Comparison of ENCODE assay signal across 2 cellular contexts in the genomic region with DNA sequence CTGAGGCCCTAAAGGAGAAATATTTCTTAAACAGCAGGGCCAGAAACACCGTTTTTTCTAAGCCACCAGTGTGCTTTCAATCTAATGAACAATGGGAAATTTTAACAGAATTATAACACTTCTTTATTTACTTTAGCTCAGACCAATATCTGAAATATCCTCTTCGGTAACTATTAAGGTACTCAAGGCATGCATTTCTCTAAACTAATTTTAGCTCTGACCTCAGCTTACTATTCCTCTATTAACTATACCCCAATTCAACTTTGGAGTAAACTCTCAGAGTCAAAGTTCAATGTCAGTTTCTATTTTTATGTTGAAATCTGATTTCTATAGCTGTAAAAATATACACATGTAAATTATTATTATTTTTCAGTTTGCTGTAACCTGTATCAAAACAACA.
TF ChIP-seq lines count a peak whose summit lies in the region.

No MANE protein-coding gene starts in this region.

TF ChIP-seq in liver, 16 proteins besides CTCF, POLR2A, EP300 and RAD21 (continued from another document):
- TF ChIP-seq, protein P1, sequence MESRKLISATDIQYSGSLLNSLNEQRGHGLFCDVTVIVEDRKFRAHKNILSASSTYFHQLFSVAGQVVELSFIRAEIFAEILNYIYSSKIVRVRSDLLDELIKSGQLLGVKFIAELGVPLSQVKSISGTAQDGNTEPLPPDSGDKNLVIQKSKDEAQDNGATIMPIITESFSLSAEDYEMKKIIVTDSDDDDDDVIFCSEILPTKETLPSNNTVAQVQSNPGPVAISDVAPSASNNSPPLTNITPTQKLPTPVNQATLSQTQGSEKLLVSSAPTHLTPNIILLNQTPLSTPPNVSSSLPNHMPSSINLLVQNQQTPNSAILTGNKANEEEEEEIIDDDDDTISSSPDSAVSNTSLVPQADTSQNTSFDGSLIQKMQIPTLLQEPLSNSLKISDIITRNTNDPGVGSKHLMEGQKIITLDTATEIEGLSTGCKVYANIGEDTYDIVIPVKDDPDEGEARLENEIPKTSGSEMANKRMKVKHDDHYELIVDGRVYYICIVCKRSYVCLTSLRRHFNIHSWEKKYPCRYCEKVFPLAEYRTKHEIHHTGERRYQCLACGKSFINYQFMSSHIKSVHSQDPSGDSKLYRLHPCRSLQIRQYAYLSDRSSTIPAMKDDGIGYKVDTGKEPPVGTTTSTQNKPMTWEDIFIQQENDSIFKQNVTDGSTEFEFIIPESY (IDR thresholded peaks at IDR 0.05), result no peak
- TF ChIP-seq, protein P2, sequence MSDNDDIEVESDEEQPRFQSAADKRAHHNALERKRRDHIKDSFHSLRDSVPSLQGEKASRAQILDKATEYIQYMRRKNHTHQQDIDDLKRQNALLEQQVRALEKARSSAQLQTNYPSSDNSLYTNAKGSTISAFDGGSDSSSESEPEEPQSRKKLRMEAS (IDR thresholded peaks at IDR 0.05), result no peak
TF ChIP-seq in liver: peak in this region for 1.

TF ChIP-seq in HepG2, 621 proteins besides CTCF, POLR2A, EP300 and RAD21 (continued from another document):
- TF ChIP-seq, protein P3, sequence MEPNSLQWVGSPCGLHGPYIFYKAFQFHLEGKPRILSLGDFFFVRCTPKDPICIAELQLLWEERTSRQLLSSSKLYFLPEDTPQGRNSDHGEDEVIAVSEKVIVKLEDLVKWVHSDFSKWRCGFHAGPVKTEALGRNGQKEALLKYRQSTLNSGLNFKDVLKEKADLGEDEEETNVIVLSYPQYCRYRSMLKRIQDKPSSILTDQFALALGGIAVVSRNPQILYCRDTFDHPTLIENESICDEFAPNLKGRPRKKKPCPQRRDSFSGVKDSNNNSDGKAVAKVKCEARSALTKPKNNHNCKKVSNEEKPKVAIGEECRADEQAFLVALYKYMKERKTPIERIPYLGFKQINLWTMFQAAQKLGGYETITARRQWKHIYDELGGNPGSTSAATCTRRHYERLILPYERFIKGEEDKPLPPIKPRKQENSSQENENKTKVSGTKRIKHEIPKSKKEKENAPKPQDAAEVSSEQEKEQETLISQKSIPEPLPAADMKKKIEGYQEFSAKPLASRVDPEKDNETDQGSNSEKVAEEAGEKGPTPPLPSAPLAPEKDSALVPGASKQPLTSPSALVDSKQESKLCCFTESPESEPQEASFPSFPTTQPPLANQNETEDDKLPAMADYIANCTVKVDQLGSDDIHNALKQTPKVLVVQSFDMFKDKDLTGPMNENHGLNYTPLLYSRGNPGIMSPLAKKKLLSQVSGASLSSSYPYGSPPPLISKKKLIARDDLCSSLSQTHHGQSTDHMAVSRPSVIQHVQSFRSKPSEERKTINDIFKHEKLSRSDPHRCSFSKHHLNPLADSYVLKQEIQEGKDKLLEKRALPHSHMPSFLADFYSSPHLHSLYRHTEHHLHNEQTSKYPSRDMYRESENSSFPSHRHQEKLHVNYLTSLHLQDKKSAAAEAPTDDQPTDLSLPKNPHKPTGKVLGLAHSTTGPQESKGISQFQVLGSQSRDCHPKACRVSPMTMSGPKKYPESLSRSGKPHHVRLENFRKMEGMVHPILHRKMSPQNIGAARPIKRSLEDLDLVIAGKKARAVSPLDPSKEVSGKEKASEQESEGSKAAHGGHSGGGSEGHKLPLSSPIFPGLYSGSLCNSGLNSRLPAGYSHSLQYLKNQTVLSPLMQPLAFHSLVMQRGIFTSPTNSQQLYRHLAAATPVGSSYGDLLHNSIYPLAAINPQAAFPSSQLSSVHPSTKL (CRISPR knock-in tag; IDR thresholded peaks at IDR 0.05), result no peak
- TF ChIP-seq, protein P4, sequence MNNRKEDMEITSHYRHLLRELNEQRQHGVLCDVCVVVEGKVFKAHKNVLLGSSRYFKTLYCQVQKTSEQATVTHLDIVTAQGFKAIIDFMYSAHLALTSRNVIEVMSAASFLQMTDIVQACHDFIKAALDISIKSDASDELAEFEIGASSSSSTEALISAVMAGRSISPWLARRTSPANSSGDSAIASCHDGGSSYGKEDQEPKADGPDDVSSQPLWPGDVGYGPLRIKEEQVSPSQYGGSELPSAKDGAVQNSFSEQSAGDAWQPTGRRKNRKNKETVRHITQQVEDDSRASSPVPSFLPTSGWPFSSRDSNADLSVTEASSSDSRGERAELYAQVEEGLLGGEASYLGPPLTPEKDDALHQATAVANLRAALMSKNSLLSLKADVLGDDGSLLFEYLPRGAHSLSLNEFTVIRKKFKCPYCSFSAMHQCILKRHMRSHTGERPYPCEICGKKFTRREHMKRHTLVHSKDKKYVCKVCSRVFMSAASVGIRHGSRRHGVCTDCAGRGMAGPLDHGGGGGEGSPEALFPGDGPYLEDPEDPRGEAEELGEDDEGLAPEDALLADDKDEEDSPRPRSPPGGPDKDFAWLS (CRISPR knock-in tag; IDR thresholded peaks at IDR 0.05; ENCODE audit: borderline replicate concordance), result no peak
- TF ChIP-seq ZNF7 (CRISPR knock-in tag; IDR thresholded peaks at IDR 0.05), result no peak
- no peak for TF ChIP-seq MYNN (CRISPR knock-in tag; IDR thresholded peaks at IDR 0.05; ENCODE audit: low read depth)
- no peak for TF ChIP-seq IRF2 (CRISPR knock-in tag; IDR thresholded peaks at IDR 0.05)
- no peak for TF ChIP-seq MLLT10 (CRISPR knock-in tag; IDR thresholded peaks at IDR 0.05)
- TF ChIP-seq, protein P5, sequence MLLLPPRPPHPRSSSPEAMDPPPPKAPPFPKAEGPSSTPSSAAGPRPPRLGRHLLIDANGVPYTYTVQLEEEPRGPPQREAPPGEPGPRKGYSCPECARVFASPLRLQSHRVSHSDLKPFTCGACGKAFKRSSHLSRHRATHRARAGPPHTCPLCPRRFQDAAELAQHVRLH (CRISPR knock-in tag; IDR thresholded peaks at IDR 0.05; ENCODE audit: borderline replicate concordance, low read depth), result no peak
- TF ChIP-seq, protein P6, sequence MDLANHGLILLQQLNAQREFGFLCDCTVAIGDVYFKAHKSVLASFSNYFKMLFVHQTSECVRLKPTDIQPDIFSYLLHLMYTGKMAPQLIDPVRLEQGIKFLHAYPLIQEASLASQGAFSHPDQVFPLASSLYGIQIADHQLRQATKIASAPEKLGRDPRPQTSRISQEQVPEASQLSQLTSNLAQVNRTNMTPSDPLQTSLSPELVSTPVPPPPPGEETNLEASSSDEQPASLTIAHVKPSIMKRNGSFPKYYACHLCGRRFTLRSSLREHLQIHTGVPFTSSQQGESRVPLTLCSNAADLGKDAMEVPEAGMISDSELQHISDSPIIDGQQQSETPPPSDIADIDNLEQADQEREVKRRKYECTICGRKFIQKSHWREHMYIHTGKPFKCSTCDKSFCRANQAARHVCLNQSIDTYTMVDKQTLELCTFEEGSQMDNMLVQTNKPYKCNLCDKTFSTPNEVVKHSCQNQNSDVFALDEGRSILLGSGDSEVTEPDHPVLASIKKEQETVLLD (CRISPR knock-in tag; IDR thresholded peaks at IDR 0.05; ENCODE audit: low read depth), result no peak
- no peak for TF ChIP-seq RORA (CRISPR knock-in tag; IDR thresholded peaks at IDR 0.05)
- TF ChIP-seq HMG20A (CRISPR knock-in tag; IDR thresholded peaks at IDR 0.05; ENCODE audit: borderline replicate concordance), result no peak
TF ChIP-seq in HepG2: peak in this region for 0.
